In the genomic region with DNA sequence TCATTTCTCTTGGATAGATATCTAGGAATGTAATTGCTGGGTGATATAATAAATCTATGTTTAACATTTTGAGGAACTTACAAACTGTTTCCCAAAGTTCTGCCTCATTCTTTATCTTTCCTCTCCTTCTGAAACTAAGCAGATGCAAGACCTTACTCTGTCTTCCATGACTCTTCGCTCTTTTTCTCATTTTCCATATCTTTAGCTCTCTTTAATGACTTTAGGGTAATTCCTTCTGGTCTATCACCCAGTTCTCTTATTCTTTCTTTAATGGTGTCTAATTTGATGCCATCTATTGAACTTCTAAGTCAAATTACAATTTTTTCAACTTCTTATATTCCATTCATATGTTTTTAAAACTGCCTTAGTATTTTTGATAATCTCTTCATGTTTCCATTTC, we compare ENCODE assay signal across 7 cellular contexts.
"Had no signal": no experiment of that assay in that cellular context is flagged by ENCODE, and none has a peak within 500 bp of the region (broad histone marks: within the 10 kb centered on the region; RNA-seq: fewer than 3 reads in every experiment).

No MANE protein-coding gene starts in this region.

- H3K4me3 ChIP-seq: GM12878 had no signal

- FAIRE-seq: GM12878, GM12891, GM12892, GM18507, GM19239 had no signal

- DNase-seq: GDM1, GF-D8 had no signal

- ATAC-seq: GM12878 had no signal
